Comparison of ENCODE assay signal across 8 cellular contexts in genomic region chr17:35087731-35088646, GRCh38. TPM values are rescaled to one million over a fixed set of nuclear protein-coding genes. Genes with fewer than 3 reads are reported as not detected.
DNase-seq lines count a peak whose midpoint lies in the region; ATAC-seq, FAIRE-seq and TF ChIP-seq lines count a peak whose summit lies in the region.

No MANE protein-coding gene starts in this region.

- CTCF ChIA-PET in HepG2 (lab: Yijun Ruan, JAX; ENCODE audit: low intra/inter-chr PET ratio, low total read pairs), result interaction anchor here (3.0 kb wide), 1 partner anchor 90 kb away, joined by 21 read pairs; no protein-coding TSS in a partner anchor

- peak overlapping the region; percentile 63; the same call in 1 of the 2 replicates for H3K27ac ChIP-seq in WERI-Rb-1
- peak overlapping the region; percentile 83 for H3K27ac ChIP-seq in HepG2 (ENCODE audit: extremely low read length, insufficient read depth, low read length)

- H3K9me3 Mint-ChIP-seq in stimulated activated naive B cell treated with anti-CD40 and anti-IgM and Interleukin-4, amounts not matched to agents 10 μg/mL and 1 μg/mL and 100 μg/mL, for 72 hours, result no peaks in the 10 kb centered on the region

- H3K4me1 ChIP-seq in HepG2 (ENCODE audit: insufficient read depth, low read length), result peaks cover 54% of the 10 kb centered on the region

- TF ChIP-seq POLR2A in GM18505 (IDR thresholded peaks at IDR 0.05; ENCODE audit: borderline replicate concordance, extremely low read depth, insufficient read depth, insufficient read length), result peak; percentile 26
- peak in 1 of 2 experiments; percentile 4; a peak in 1 of 4 replicates for TF ChIP-seq POLR2A in HepG2 (IDR thresholded peaks at IDR 0.05; ENCODE audit: insufficient read depth in 1 of 2, low read depth in 2 of 2, low read length in 2 of 2)

- ATAC-seq in GM18505 (IDR thresholded peaks at IDR 0.05; ENCODE audit: unreplicated experiment) (peak; percentile 3), HepG2 (peak; percentile 78), GM21390 (IDR thresholded peaks at IDR 0.05; ENCODE audit: unreplicated experiment) (no peak)
- ATAC-seq in stimulated activated naive B cell treated with anti-CD40 and anti-IgM and Interleukin-4, amounts not matched to agents 10 μg/mL and 1 μg/mL and 100 μg/mL, for 72 hours (replicated peaks), result peak; percentile 12 to 23

- DNase-seq in AG08396 (ENCODE audit: low spot score) (peak; percentile 55), KG1 (lab: John Stamatoyannopoulos, UW) (peak; percentile 47), WERI-Rb-1 (peak; percentile 48), ecto neural progenitor cell (ENCODE audit: low spot score) (peak; percentile 74), HepG2 (ENCODE audit: low spot score) (peak; percentile 49)
- DNase-seq in stimulated activated naive B cell treated with anti-CD40 and anti-IgM and Interleukin-4, amounts not matched to agents 10 μg/mL and 1 μg/mL and 100 μg/mL, for 72 hours, result peak; percentile 9

- 0% methylated on average over 15 of the region's 22 CpGs for WGBS in HepG2 (ENCODE audit: low lambda C conversion rate)

- peaks cover 50% of the 10 kb centered on the region for H3K79me2 ChIP-seq in HepG2 (ENCODE audit: insufficient read depth, low read length)

- TF ChIP-seq CTCF in WERI-Rb-1 (IDR thresholded peaks at IDR 0.05; ENCODE audit: low read depth, low read length), result peak; percentile 21; the same call in 1 of the 2 replicates
- TF ChIP-seq CTCF in HepG2 (CRISPR knock-in tag; IDR thresholded peaks at IDR 0.05), result peak; percentile 29

- no peak for TF ChIP-seq RAD21 in HepG2 (CRISPR knock-in tag; IDR thresholded peaks at IDR 0.05)

- H3K9me3 ChIP-seq in WERI-Rb-1 (ENCODE audit: severe bottlenecking) (no peaks in the 10 kb centered on the region), HepG2 (ENCODE audit: low read length) (no peaks in the 10 kb centered on the region)

- peak in 1 of 2 experiments; percentile 14; a peak in 1 of 4 replicates for TF ChIP-seq EP300 in HepG2 (IDR thresholded peaks at IDR 0.05; ENCODE audit: low read depth in 2 of 2, low read length in 2 of 2)
- TF ChIP-seq EP300 in HepG2 (CRISPR knock-in tag; IDR thresholded peaks at IDR 0.05; ENCODE audit: borderline replicate concordance), result no peak

- TSS peak; percentile 98 for BruUV-seq in HepG2 (replicated peaks; lab: Mats Ljungman, UMichigan)

- in situ Hi-C loops in HepG2 (cut with HindIII; ENCODE audit: extremely low pct_ligation_motif_present, low pct_unique_long_range_greater_than_20kb), result no loop called here

- POLR2A ChIA-PET in HepG2 (lab: Yijun Ruan, JAX), result interaction anchor here (1.0 to 2.2 kb wide), 7 partner anchors 8 to 107 kb away, joined by 3 to 43 read pairs (median 8); partner anchors contain the start of gene RFFL

- peak overlapping the region; percentile 80 for H3K9ac ChIP-seq in HepG2 (ENCODE audit: insufficient read depth, low read depth, low read length)

- H3K27me3 ChIP-seq in WERI-Rb-1 (ENCODE audit: insufficient read depth, low read depth, severe bottlenecking) (no peaks in the 10 kb centered on the region), HepG2 (ENCODE audit: control insufficient read depth in 1 of 2, insufficient read depth in 2 of 2, low read length in 2 of 2) (no peaks in the 10 kb centered on the region)

- no peak overlapping the region for H2AFZ ChIP-seq in HepG2 (ENCODE audit: low read length)

- FAIRE-seq in HepG2 (lab: Jason Lieb, UNC), result peak; percentile 60

- peaks cover 14 to 38% of the 10 kb centered on the region in 2 donors for H3K4me1 Mint-ChIP-seq in stimulated activated naive B cell treated with anti-CD40 and anti-IgM and Interleukin-4, amounts not matched to agents 10 μg/mL and 1 μg/mL and 100 μg/mL, for 72 hours

- H3K4me3 ChIP-seq in WERI-Rb-1 (ENCODE audit: low read depth, low read length), result peak overlapping the region; percentile 88
- peak overlapping the region; percentile 71 to 92 (median 72) for H3K4me3 ChIP-seq in HepG2 (replicated peaks in 1 of 3; ENCODE audit: insufficient read depth in 1 of 3, low read depth in 2 of 3, low read length in 3 of 3)

- peak overlapping the region; percentile 95 for H3K27ac Mint-ChIP-seq in stimulated activated naive B cell treated with anti-CD40 and anti-IgM and Interleukin-4, amounts not matched to agents 10 μg/mL and 1 μg/mL and 100 μg/mL, for 72 hours

- H3K4me2 ChIP-seq in HepG2 (ENCODE audit: low read depth, low read length), result peak overlapping the region; percentile 82

- intact Hi-C loops in HepG2 (cut with micrococcal nuclease; ENCODE audit: unreplicated experiment), result loop anchor here (1.0 to 5.0 kb wide), 3 partner anchors 25 to 66 kb away; partner anchors contain the start of genes RAD51D and RFFL

- H3K36me3 Mint-ChIP-seq in stimulated activated naive B cell treated with anti-CD40 and anti-IgM and Interleukin-4, amounts not matched to agents 10 μg/mL and 1 μg/mL and 100 μg/mL, for 72 hours, result no peaks in the 10 kb centered on the region

- no peaks in the 10 kb centered on the region for H3K27me3 Mint-ChIP-seq in stimulated activated naive B cell treated with anti-CD40 and anti-IgM and Interleukin-4, amounts not matched to agents 10 μg/mL and 1 μg/mL and 100 μg/mL, for 72 hours

- H4K20me1 ChIP-seq in HepG2 (ENCODE audit: insufficient read depth, low read length), result no peaks in the 10 kb centered on the region

- peak overlapping the region; percentile 89 to 90 for H3K4me3 Mint-ChIP-seq in stimulated activated naive B cell treated with anti-CD40 and anti-IgM and Interleukin-4, amounts not matched to agents 10 μg/mL and 1 μg/mL and 100 μg/mL, for 72 hours

- H3K36me3 ChIP-seq in WERI-Rb-1 (no peaks in the 10 kb centered on the region), HepG2 (replicated peaks in 1 of 2; ENCODE audit: control insufficient read depth in 1 of 2, insufficient read depth in 2 of 2, low read length in 2 of 2) (no peaks in the 10 kb centered on the region)

RNA-seq across cellular contexts. Expression of gene RFFL, which starts 24.5 kb away (rescaled TPM):
- total RNA-seq in HepG2 (2016; rRNA removed; fragmentation: Illumina TruSeq; extraction: Trizol), result 24.3 and 36.7 TPM in 2 replicates
- 11.0 and 13.7 TPM in 2 replicates for total RNA-seq in HepG2 (2016; cell fraction: cytosol; rRNA removed; fragmentation: Illumina TruSeq; extraction: Trizol; ENCODE audit: low read depth)
- total RNA-seq in HepG2 (2016; cell fraction: insoluble cytoplasmic fraction; rRNA removed; fragmentation: Illumina TruSeq; extraction: Trizol), result 22.7 and 31.6 TPM in 2 replicates
- total RNA-seq in HepG2 (2016; cell fraction: membrane; rRNA removed; fragmentation: Illumina TruSeq; extraction: Trizol), result 39.1 and 40.3 TPM in 2 replicates
- total RNA-seq in HepG2 (2016; cell fraction: nucleus; rRNA removed; fragmentation: Illumina TruSeq; extraction: Trizol), result 13.3 and 16.7 TPM in 2 replicates
- 45.0 and 48.6 TPM in 2 replicates for polyA plus RNA-seq in HepG2 (2011; rRNA removed)
- 37.7 and 39.6 TPM in 2 replicates for polyA plus RNA-seq in HepG2 (2011; cell fraction: cytosol; rRNA removed)
- 15.8 and 19.4 TPM in 2 replicates for polyA plus RNA-seq in HepG2 (2011; cell fraction: nucleus; rRNA removed)
- 25.0 and 25.8 TPM in 2 replicates for polyA plus RNA-seq in HepG2 (2012)
- polyA plus RNA-seq in HepG2 (2016; cell fraction: cytosol; fragmentation: Illumina TruSeq; extraction: Trizol; ENCODE audit: low read depth), result 11.2 and 16.3 TPM in 2 replicates
- polyA plus RNA-seq in HepG2 (2016; cell fraction: insoluble cytoplasmic fraction; fragmentation: Illumina TruSeq; extraction: Trizol; ENCODE audit: low read depth), result 27.5 and 31.8 TPM in 2 replicates
- polyA plus RNA-seq in HepG2 (2016; cell fraction: membrane; fragmentation: Illumina TruSeq; extraction: Trizol; ENCODE audit: low read depth), result 21.0 and 25.2 TPM in 2 replicates
- polyA plus RNA-seq in HepG2 (2016; cell fraction: nucleus; fragmentation: Illumina TruSeq; extraction: Trizol; ENCODE audit: insufficient read depth, low read depth), result 21.9 and 23.1 TPM in 2 replicates
- 73.6 and 201 TPM in 2 replicates for polyA minus RNA-seq in HepG2 (2011; rRNA and poly(A)+ RNA removed; ENCODE audit: low replicate concordance)
- polyA minus RNA-seq in HepG2 (2011; cell fraction: cytosol; rRNA and poly(A)+ RNA removed), result 42.6 and 53.0 TPM in 2 replicates
- 26.3 and 29.8 TPM in 2 replicates for polyA minus RNA-seq in HepG2 (2011; cell fraction: nucleus; rRNA and poly(A)+ RNA removed)

RNA-seq across cellular contexts. Expression of gene RAD51D, which starts 31.7 kb away (rescaled TPM):
- 12.9 and 13.1 TPM in 2 replicates for total RNA-seq in HepG2 (2016; rRNA removed; fragmentation: Illumina TruSeq; extraction: Trizol)
- 4.8 and 5.6 TPM in 2 replicates for total RNA-seq in HepG2 (2016; cell fraction: cytosol; rRNA removed; fragmentation: Illumina TruSeq; extraction: Trizol; ENCODE audit: low read depth)
- 11.5 and 13.5 TPM in 2 replicates for total RNA-seq in HepG2 (2016; cell fraction: insoluble cytoplasmic fraction; rRNA removed; fragmentation: Illumina TruSeq; extraction: Trizol)
- total RNA-seq in HepG2 (2016; cell fraction: membrane; rRNA removed; fragmentation: Illumina TruSeq; extraction: Trizol), result 11.5 and 14.1 TPM in 2 replicates
- 9.5 and 12.9 TPM in 2 replicates for total RNA-seq in HepG2 (2016; cell fraction: nucleus; rRNA removed; fragmentation: Illumina TruSeq; extraction: Trizol)
- polyA plus RNA-seq in HepG2 (2011; rRNA removed), result 6.4 and 6.7 TPM in 2 replicates
- polyA plus RNA-seq in HepG2 (2011; cell fraction: cytosol; rRNA removed), result 5.1 and 5.5 TPM in 2 replicates
- 8.3 and 8.6 TPM in 2 replicates for polyA plus RNA-seq in HepG2 (2011; cell fraction: nucleus; rRNA removed)
- polyA plus RNA-seq in HepG2 (2012), result 3.8 and 4.0 TPM in 2 replicates
- 5.2 and 6.5 TPM in 2 replicates for polyA plus RNA-seq in HepG2 (2016; cell fraction: cytosol; fragmentation: Illumina TruSeq; extraction: Trizol; ENCODE audit: low read depth)
- 11.4 and 12.4 TPM in 2 replicates for polyA plus RNA-seq in HepG2 (2016; cell fraction: insoluble cytoplasmic fraction; fragmentation: Illumina TruSeq; extraction: Trizol; ENCODE audit: low read depth)
- polyA plus RNA-seq in HepG2 (2016; cell fraction: membrane; fragmentation: Illumina TruSeq; extraction: Trizol; ENCODE audit: low read depth), result 9.0 and 10.6 TPM in 2 replicates
- 14.0 and 15.4 TPM in 2 replicates for polyA plus RNA-seq in HepG2 (2016; cell fraction: nucleus; fragmentation: Illumina TruSeq; extraction: Trizol; ENCODE audit: insufficient read depth, low read depth)
- 15.5 and 26.7 TPM in 2 replicates for polyA minus RNA-seq in HepG2 (2011; rRNA and poly(A)+ RNA removed; ENCODE audit: low replicate concordance)
- 1.9 and 2.8 TPM in 2 replicates for polyA minus RNA-seq in HepG2 (2011; cell fraction: cytosol; rRNA and poly(A)+ RNA removed)
- polyA minus RNA-seq in HepG2 (2011; cell fraction: nucleus; rRNA and poly(A)+ RNA removed), result 8.6 and 18.0 TPM in 2 replicates

RNA-seq across cellular contexts. Expression of gene FNDC8, which starts 33.4 kb away (rescaled TPM):
- not detected in 2 replicates for total RNA-seq in HepG2 (2016; rRNA removed; fragmentation: Illumina TruSeq; extraction: Trizol)
- not detected in 2 replicates for total RNA-seq in HepG2 (2016; cell fraction: cytosol; rRNA removed; fragmentation: Illumina TruSeq; extraction: Trizol; ENCODE audit: low read depth)
- total RNA-seq in HepG2 (2016; cell fraction: insoluble cytoplasmic fraction; rRNA removed; fragmentation: Illumina TruSeq; extraction: Trizol), result not detected in 2 replicates
- total RNA-seq in HepG2 (2016; cell fraction: membrane; rRNA removed; fragmentation: Illumina TruSeq; extraction: Trizol), result not detected in 2 replicates
- total RNA-seq in HepG2 (2016; cell fraction: nucleus; rRNA removed; fragmentation: Illumina TruSeq; extraction: Trizol), result not detected in 2 replicates
- polyA plus RNA-seq in HepG2 (2011; rRNA removed), result not detected in 2 replicates
- not detected in 2 replicates for polyA plus RNA-seq in HepG2 (2011; cell fraction: cytosol; rRNA removed)
- not detected in 2 replicates for polyA plus RNA-seq in HepG2 (2011; cell fraction: nucleus; rRNA removed)
- not detected in 2 replicates for polyA plus RNA-seq in HepG2 (2012)
- not detected in 2 replicates for polyA plus RNA-seq in HepG2 (2016; cell fraction: cytosol; fragmentation: Illumina TruSeq; extraction: Trizol; ENCODE audit: low read depth)
- polyA plus RNA-seq in HepG2 (2016; cell fraction: insoluble cytoplasmic fraction; fragmentation: Illumina TruSeq; extraction: Trizol; ENCODE audit: low read depth), result not detected in 2 replicates
- not detected in 2 replicates for polyA plus RNA-seq in HepG2 (2016; cell fraction: membrane; fragmentation: Illumina TruSeq; extraction: Trizol; ENCODE audit: low read depth)
- not detected in 2 replicates for polyA plus RNA-seq in HepG2 (2016; cell fraction: nucleus; fragmentation: Illumina TruSeq; extraction: Trizol; ENCODE audit: insufficient read depth, low read depth)
- polyA minus RNA-seq in HepG2 (2011; rRNA and poly(A)+ RNA removed; ENCODE audit: low replicate concordance), result not detected in 2 replicates
- polyA minus RNA-seq in HepG2 (2011; cell fraction: cytosol; rRNA and poly(A)+ RNA removed), result not detected in 2 replicates
- polyA minus RNA-seq in HepG2 (2011; cell fraction: nucleus; rRNA and poly(A)+ RNA removed), result not detected in 2 replicates

RNA-seq across cellular contexts. Expression of gene NLE1, which starts 54.1 kb away (rescaled TPM):
- total RNA-seq in HepG2 (2016; rRNA removed; fragmentation: Illumina TruSeq; extraction: Trizol), result 34.5 and 35.5 TPM in 2 replicates
- total RNA-seq in HepG2 (2016; cell fraction: cytosol; rRNA removed; fragmentation: Illumina TruSeq; extraction: Trizol; ENCODE audit: low read depth), result 12.2 and 15.9 TPM in 2 replicates
- 34.4 and 35.7 TPM in 2 replicates for total RNA-seq in HepG2 (2016; cell fraction: insoluble cytoplasmic fraction; rRNA removed; fragmentation: Illumina TruSeq; extraction: Trizol)
- total RNA-seq in HepG2 (2016; cell fraction: membrane; rRNA removed; fragmentation: Illumina TruSeq; extraction: Trizol), result 33.9 and 34.0 TPM in 2 replicates
- 26.0 and 29.5 TPM in 2 replicates for total RNA-seq in HepG2 (2016; cell fraction: nucleus; rRNA removed; fragmentation: Illumina TruSeq; extraction: Trizol)
- polyA plus RNA-seq in HepG2 (2011; rRNA removed), result 20.3 and 21.4 TPM in 2 replicates
- 19.2 and 31.0 TPM in 2 replicates for polyA plus RNA-seq in HepG2 (2011; cell fraction: cytosol; rRNA removed)
- polyA plus RNA-seq in HepG2 (2011; cell fraction: nucleus; rRNA removed), result 35.5 and 44.1 TPM in 2 replicates
- 14.4 and 16.4 TPM in 2 replicates for polyA plus RNA-seq in HepG2 (2012)
- 15.8 and 16.0 TPM in 2 replicates for polyA plus RNA-seq in HepG2 (2016; cell fraction: cytosol; fragmentation: Illumina TruSeq; extraction: Trizol; ENCODE audit: low read depth)
- polyA plus RNA-seq in HepG2 (2016; cell fraction: insoluble cytoplasmic fraction; fragmentation: Illumina TruSeq; extraction: Trizol; ENCODE audit: low read depth), result 26.7 and 34.4 TPM in 2 replicates
- polyA plus RNA-seq in HepG2 (2016; cell fraction: membrane; fragmentation: Illumina TruSeq; extraction: Trizol; ENCODE audit: low read depth), result 26.4 and 28.3 TPM in 2 replicates
- polyA plus RNA-seq in HepG2 (2016; cell fraction: nucleus; fragmentation: Illumina TruSeq; extraction: Trizol; ENCODE audit: insufficient read depth, low read depth), result 31.3 and 31.9 TPM in 2 replicates
- 41.5 and 66.5 TPM in 2 replicates for polyA minus RNA-seq in HepG2 (2011; rRNA and poly(A)+ RNA removed; ENCODE audit: low replicate concordance)
- 15.8 and 17.7 TPM in 2 replicates for polyA minus RNA-seq in HepG2 (2011; cell fraction: cytosol; rRNA and poly(A)+ RNA removed)
- 23.1 and 26.3 TPM in 2 replicates for polyA minus RNA-seq in HepG2 (2011; cell fraction: nucleus; rRNA and poly(A)+ RNA removed)

RNA-seq across cellular contexts. Expression of gene UNC45B, which starts 59.6 kb away (rescaled TPM):
- total RNA-seq in HepG2 (2016; rRNA removed; fragmentation: Illumina TruSeq; extraction: Trizol), result not detected in 2 replicates
- total RNA-seq in HepG2 (2016; cell fraction: cytosol; rRNA removed; fragmentation: Illumina TruSeq; extraction: Trizol; ENCODE audit: low read depth), result not detected in 2 replicates
- 0.02 TPM in 1 of 2 replicates, not detected in the other for total RNA-seq in HepG2 (2016; cell fraction: insoluble cytoplasmic fraction; rRNA removed; fragmentation: Illumina TruSeq; extraction: Trizol)
- not detected in 2 replicates for total RNA-seq in HepG2 (2016; cell fraction: membrane; rRNA removed; fragmentation: Illumina TruSeq; extraction: Trizol)
- not detected in 2 replicates for total RNA-seq in HepG2 (2016; cell fraction: nucleus; rRNA removed; fragmentation: Illumina TruSeq; extraction: Trizol)
- polyA plus RNA-seq in HepG2 (2011; rRNA removed), result 0.01 TPM in 1 of 2 replicates, not detected in the other
- not detected in 2 replicates for polyA plus RNA-seq in HepG2 (2011; cell fraction: cytosol; rRNA removed)
- polyA plus RNA-seq in HepG2 (2011; cell fraction: nucleus; rRNA removed), result not detected in 2 replicates
- polyA plus RNA-seq in HepG2 (2012), result not detected in 2 replicates
- polyA plus RNA-seq in HepG2 (2016; cell fraction: cytosol; fragmentation: Illumina TruSeq; extraction: Trizol; ENCODE audit: low read depth), result not detected in 2 replicates
- not detected in 2 replicates for polyA plus RNA-seq in HepG2 (2016; cell fraction: insoluble cytoplasmic fraction; fragmentation: Illumina TruSeq; extraction: Trizol; ENCODE audit: low read depth)
- polyA plus RNA-seq in HepG2 (2016; cell fraction: membrane; fragmentation: Illumina TruSeq; extraction: Trizol; ENCODE audit: low read depth), result not detected in 2 replicates
- not detected in 2 replicates for polyA plus RNA-seq in HepG2 (2016; cell fraction: nucleus; fragmentation: Illumina TruSeq; extraction: Trizol; ENCODE audit: insufficient read depth, low read depth)
- 0.02 TPM in 1 of 2 replicates, not detected in the other for polyA minus RNA-seq in HepG2 (2011; rRNA and poly(A)+ RNA removed; ENCODE audit: low replicate concordance)
- not detected in 2 replicates for polyA minus RNA-seq in HepG2 (2011; cell fraction: cytosol; rRNA and poly(A)+ RNA removed)
- not detected in 2 replicates for polyA minus RNA-seq in HepG2 (2011; cell fraction: nucleus; rRNA and poly(A)+ RNA removed)

Comparison
In these comparisons a context has a peak if more than half of its experiments do, and no peak if none do; other contexts are left out.
1. DNase-seq: peak in every context shown above with its lines; median percentile 74 in ecto neural progenitor cell; 55 in AG08396; 49 in HepG2; 48 in WERI-Rb-1; 47 in KG1; 9 in stimulated activated naive B cell treated with anti-CD40 and anti-IgM and Interleukin-4, amounts not matched to agents 10 μg/mL and 1 μg/mL and 100 μg/mL, for 72 hours.